11 cellular contexts compared by ENCODE assay signal in the genomic region with DNA sequence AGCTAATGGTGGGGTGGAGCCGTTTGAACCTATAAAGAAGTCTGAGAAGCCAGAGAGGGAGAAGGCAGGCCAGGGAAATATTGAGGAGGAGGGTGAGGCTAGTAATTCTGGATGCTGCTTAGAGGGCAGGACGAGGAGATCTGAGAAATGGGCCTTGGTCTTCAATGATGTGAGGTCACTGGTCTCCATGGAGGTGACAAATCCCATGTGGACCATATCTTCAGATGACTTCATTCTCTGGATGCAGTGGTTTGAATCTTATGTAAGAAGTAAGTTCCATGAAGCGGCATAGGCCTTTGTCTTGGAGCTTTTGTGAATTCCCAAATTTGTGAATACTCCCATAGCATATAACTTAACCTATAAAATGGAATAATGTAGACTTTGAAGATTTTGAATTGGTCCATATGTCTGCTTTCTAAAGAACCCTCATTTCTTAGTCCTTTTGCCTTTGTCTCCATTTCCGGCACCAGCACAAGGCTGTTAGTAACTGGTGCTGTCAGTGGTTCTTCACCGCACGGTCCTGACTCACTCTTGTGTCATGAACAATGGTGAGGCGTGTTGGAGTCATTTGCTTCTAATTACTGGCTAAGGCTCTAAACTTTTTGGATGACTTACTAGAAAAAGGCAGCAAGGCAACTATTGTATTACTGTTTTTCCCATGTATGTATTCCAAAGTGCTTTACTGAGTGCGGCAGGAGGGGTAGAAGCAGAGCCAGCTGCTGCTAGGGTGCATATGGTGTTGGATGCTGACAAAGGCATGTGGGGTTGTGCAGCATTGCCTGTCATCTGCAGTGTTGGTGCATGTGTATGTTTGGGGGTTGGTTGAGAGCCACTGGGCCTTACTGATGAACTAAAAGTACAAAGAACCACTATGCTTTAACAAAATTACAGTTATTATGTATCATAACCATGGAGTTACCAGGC. TPM values are rescaled to one million over a fixed set of nuclear protein-coding genes. Genes with fewer than 3 reads are reported as not detected.
DNase-seq lines count a peak whose midpoint lies in the region; ATAC-seq and TF ChIP-seq lines count a peak whose summit lies in the region.
"Had no signal": no experiment of that assay in that cellular context is flagged by ENCODE, and none has a peak within 500 bp of the region (broad histone marks: within the 10 kb centered on the region; RNA-seq: fewer than 3 reads in every experiment).

No MANE protein-coding gene starts in this region.

- H3K27ac ChIP-seq in ACC112 (ENCODE audit: low read depth, low read length) (peak overlapping the region; percentile 62), breast epithelium (peak overlapping the region; percentile 30 to 76)

- POLR2A ChIA-PET in T-cell (lab: Charles Lee), result no interaction called here

- no peak overlapping the region for H3K27ac Mint-ChIP-seq in activated naive CD4-positive, alpha-beta T cell treated with anti-CD3 and anti-CD28 coated beads, Interleukin-2, amount 10 ng/mL, durations not matched to agents 7 days and 5 days
- H3K27ac Mint-ChIP-seq in T-cell, result no peak overlapping the region
- H3K27ac Mint-ChIP-seq: CD4-positive, alpha-beta memory T cell had no signal

- H2AFZ ChIP-seq in ACC112 (ENCODE audit: low read length, unreplicated experiment), result peak overlapping the region; percentile 46

- no peaks in the 10 kb centered on the region for H3K79me2 ChIP-seq in ACC112 (ENCODE audit: control insufficient read depth, insufficient read depth, low read length, unreplicated experiment)

- H3K9me3 ChIP-seq in breast epithelium, result no peaks in the 10 kb centered on the region

- intact Hi-C loops in breast epithelium (cut with DNase I; ENCODE audit: low total_unique reads), result loop anchor here (5.0 kb wide), 1 partner anchor 588 kb away; no protein-coding TSS in a partner anchor

- H3K27me3 Mint-ChIP-seq in activated naive CD4-positive, alpha-beta T cell treated with anti-CD3 and anti-CD28 coated beads, Interleukin-2, amount 10 ng/mL, durations not matched to agents 7 days and 5 days, result no peaks in the 10 kb centered on the region
- peaks cover 4 to 5% of the 10 kb centered on the region in 2 donors for H3K27me3 Mint-ChIP-seq in T-cell

- H3K36me3 ChIP-seq in ACC112 (ENCODE audit: insufficient read depth, low read length) (no peaks in the 10 kb centered on the region), breast epithelium (no peaks in the 10 kb centered on the region)

- H3K9me3 Mint-ChIP-seq in activated naive CD4-positive, alpha-beta T cell treated with anti-CD3 and anti-CD28 coated beads, Interleukin-2, amount 10 ng/mL, durations not matched to agents 7 days and 5 days, result no peaks in the 10 kb centered on the region
- H3K9me3 Mint-ChIP-seq in T-cell, result no peaks in the 10 kb centered on the region

- peaks cover 25% of the 10 kb centered on the region for H3K4me1 ChIP-seq in ACC112 (ENCODE audit: control insufficient read depth, insufficient read depth, low read length, unreplicated experiment)
- H3K4me1 ChIP-seq in breast epithelium, result no peaks in the 10 kb centered on the region

- H3K4me1 Mint-ChIP-seq in activated naive CD4-positive, alpha-beta T cell treated with anti-CD3 and anti-CD28 coated beads, Interleukin-2, amount 10 ng/mL, durations not matched to agents 7 days and 5 days, result no peaks in the 10 kb centered on the region
- no peaks in the 10 kb centered on the region for H3K4me1 Mint-ChIP-seq in T-cell
- H3K4me1 Mint-ChIP-seq: CD4-positive, alpha-beta memory T cell had no signal

- no peak for TF ChIP-seq POLR2A in breast epithelium (IDR thresholded peaks at IDR 0.05)

- peak overlapping the region; percentile 30; the same call in 1 of the 2 replicates for H3K4me3 ChIP-seq in ACC112 (ENCODE audit: low read depth, low read length)
- H3K4me3 ChIP-seq in breast epithelium, result no peak overlapping the region

- CTCF ChIA-PET in activated naive CD4-positive, alpha-beta T cell treated with anti-CD3 and anti-CD28 coated beads, Interleukin-2, amount 10 ng/mL, durations not matched to agents 7 days and 5 days (lab: Charles Lee), result no interaction called here
- CTCF ChIA-PET in T-cell (lab: Charles Lee), result no interaction called here

- ATAC-seq in HG03378 (IDR thresholded peaks at IDR 0.05; ENCODE audit: unreplicated experiment), result no peak
- no peak for ATAC-seq in HG03039 (IDR thresholded peaks at IDR 0.05; ENCODE audit: unreplicated experiment)
- ATAC-seq in T-cell (replicated peaks in 1 of 4), result no peak

- H3K4me3 Mint-ChIP-seq in activated naive CD4-positive, alpha-beta T cell treated with anti-CD3 and anti-CD28 coated beads, Interleukin-2, amount 10 ng/mL, durations not matched to agents 7 days and 5 days, result no peak overlapping the region
- no peak overlapping the region for H3K4me3 Mint-ChIP-seq in T-cell
- H3K4me3 Mint-ChIP-seq: CD4-positive, alpha-beta memory T cell had no signal

- no peak for TF ChIP-seq CTCF in breast epithelium (IDR thresholded peaks at IDR 0.05)

- no peaks in the 10 kb centered on the region for H3K36me3 Mint-ChIP-seq in activated naive CD4-positive, alpha-beta T cell treated with anti-CD3 and anti-CD28 coated beads, Interleukin-2, amount 10 ng/mL, durations not matched to agents 7 days and 5 days
- H3K36me3 Mint-ChIP-seq in T-cell, result no peaks in the 10 kb centered on the region
- H3K36me3 Mint-ChIP-seq: CD4-positive, alpha-beta memory T cell had no signal

- H3K27me3 ChIP-seq in ACC112 (ENCODE audit: insufficient read depth, low read length), result no peaks in the 10 kb centered on the region
- H3K27me3 ChIP-seq in breast epithelium, result no peaks in the 10 kb centered on the region

- DNase-seq in HS-5 (ENCODE audit: low read depth), result peak; percentile 87
- DNase-seq in breast epithelium (ENCODE audit: low spot score in 2 of 2), result no peak
- peak; percentile 67 for DNase-seq in kidney glomerular epithelial cell (lab: John Stamatoyannopoulos, UW)
- DNase-seq in activated naive CD4-positive, alpha-beta T cell treated with anti-CD3 and anti-CD28 coated beads, Interleukin-2, amount 10 ng/mL, durations not matched to agents 7 days and 5 days, result no peak
- no peak for DNase-seq in T-cell
- DNase-seq: activated CD8-positive, alpha-beta memory T cell treated with anti-CD3 and anti-CD28 coated beads, Interleukin-2, amount 50 U/mL, for 48 hours; CD4-positive, alpha-beta memory T cell; KG1 had no signal

RNA-seq across cellular contexts. Expression of a gene that starts 54.0 kb away (rescaled TPM):
- total RNA-seq in breast epithelium (100 to 1,000 TPM in 1 of 3 donors, 10 to 100 TPM in 2; 22.0 to 223 (median 32.8) TPM), T-cell (1 to 10 TPM in 1 of 5 donors, under 1 TPM in 4; 0.59 to 1.7 (median 0.95) TPM)

Comparison
In these comparisons a context has a peak if more than half of its experiments do, and no peak if none do; other contexts are left out.
1. DNase-seq: peak in HS-5 (single experiment) and kidney glomerular epithelial cell (single experiment); none in breast epithelium (0 of 2), activated naive CD4-positive, alpha-beta T cell treated with anti-CD3 and anti-CD28 coated beads, Interleukin-2, amount 10 ng/mL, durations not matched to agents 7 days and 5 days (single experiment) and T-cell (0 of 34).
2. RNA of a gene that starts 54.0 kb away (total RNA-seq): 22.0 to 223 TPM in breast epithelium; 0.59 to 1.7 TPM in T-cell; every median in the first group is over 4 times any median in the second.